8 cellular contexts compared by ENCODE assay signal in genomic region chr10:61937631-61938284, GRCh38. TPM values are rescaled to one million over a fixed set of nuclear protein-coding genes. Genes with fewer than 3 reads are reported as not detected.
A peak's percentile ranks its signal among the peaks of the same experiment; 100 is the strongest.
DNase-seq lines count a peak whose midpoint lies in the region; ATAC-seq and TF ChIP-seq lines count a peak whose summit lies in the region.

No MANE protein-coding gene starts in this region.

- ATAC-seq in activated naive CD4-positive, alpha-beta T cell treated with anti-CD3 and anti-CD28 coated beads, Interleukin-2, amount 50 U/mL, for 72 hours: peak; percentile 40 to 71

- TF ChIP-seq RAD21 in liver (IDR thresholded peaks at IDR 0.05): no peak

- H3K27ac ChIP-seq in liver (ENCODE audit: low read depth in 1 of 2, low read length in 2 of 2): peak overlapping the region; percentile 19 to 44
- peak overlapping the region; percentile 56 for H3K27ac ChIP-seq in urinary bladder (ENCODE audit: low read depth)

- H3K36me3 ChIP-seq in liver (ENCODE audit: control insufficient read depth in 4 of 4, insufficient read depth in 3 of 4, low read depth in 1 of 4, low read length in 3 of 4) (peaks cover 0 to 6% (median 0%) of the 10 kb centered on the region in 4 donors), urinary bladder (ENCODE audit: insufficient read depth) (no peaks in the 10 kb centered on the region)

- H3K4me1 ChIP-seq in liver (ENCODE audit: control insufficient read depth in 4 of 4, insufficient read depth in 4 of 4, low read length in 3 of 4) (peaks cover 0 to 9% (median 6%) of the 10 kb centered on the region in 4 donors), urinary bladder (ENCODE audit: insufficient read depth) (no peaks in the 10 kb centered on the region)

- H3K9me3 Mint-ChIP-seq in activated naive CD4-positive, alpha-beta T cell treated with anti-CD3 and anti-CD28 coated beads, Interleukin-2, amount 10 ng/mL, durations not matched to agents 7 days and 5 days: no peaks in the 10 kb centered on the region
- no peaks in the 10 kb centered on the region for H3K9me3 Mint-ChIP-seq in activated naive CD4-positive, alpha-beta T cell treated with anti-CD3 and anti-CD28 coated beads, Interleukin-2, amount 50 U/mL, for 72 hours

- H3K27me3 Mint-ChIP-seq in activated naive CD4-positive, alpha-beta T cell treated with anti-CD3 and anti-CD28 coated beads, Interleukin-2, amount 10 ng/mL, durations not matched to agents 7 days and 5 days: no peaks in the 10 kb centered on the region

- H3K4me1 Mint-ChIP-seq in activated naive CD4-positive, alpha-beta T cell treated with anti-CD3 and anti-CD28 coated beads, Interleukin-2, amount 10 ng/mL, durations not matched to agents 7 days and 5 days: peaks cover 86% of the 10 kb centered on the region

- TF ChIP-seq CTCF in liver (IDR thresholded peaks at IDR 0.05; ENCODE audit: low read depth, low read length, missing input control): no peak

- H3K9me3 ChIP-seq in liver (ENCODE audit: control insufficient read depth in 4 of 4, low read length in 3 of 4): no peaks in the 10 kb centered on the region

- H3K4me3 Mint-ChIP-seq in activated naive CD4-positive, alpha-beta T cell treated with anti-CD3 and anti-CD28 coated beads, Interleukin-2, amount 10 ng/mL, durations not matched to agents 7 days and 5 days: peak overlapping the region; percentile 10

- H3K9ac ChIP-seq in liver (ENCODE audit: low read depth in 1 of 2, low read length in 2 of 2): no peak overlapping the region

- no peak overlapping the region for H3K4me3 ChIP-seq in liver (ENCODE audit: low read depth in 1 of 3, low read length in 3 of 3)
- no peak overlapping the region for H3K4me3 ChIP-seq in urinary bladder (ENCODE audit: low read depth, low read length)

- H3K36me3 Mint-ChIP-seq in activated naive CD4-positive, alpha-beta T cell treated with anti-CD3 and anti-CD28 coated beads, Interleukin-2, amount 10 ng/mL, durations not matched to agents 7 days and 5 days: peaks cover 73% of the 10 kb centered on the region
- H3K36me3 Mint-ChIP-seq in activated naive CD4-positive, alpha-beta T cell treated with anti-CD3 and anti-CD28 coated beads, Interleukin-2, amount 50 U/mL, for 72 hours: peaks cover 15 to 54% of the 10 kb centered on the region in 2 donors

- CTCF ChIA-PET in activated naive CD4-positive, alpha-beta T cell treated with anti-CD3 and anti-CD28 coated beads, Interleukin-2, amount 10 ng/mL, durations not matched to agents 7 days and 5 days (lab: Charles Lee): interaction anchor here (1.2 to 1.5 kb wide), 4 partner anchors 21 to 35 kb away, joined by 3 to 4 read pairs (median 3); no protein-coding TSS in a partner anchor

- DNase-seq in activated naive CD4-positive, alpha-beta T cell treated with anti-CD3 and anti-CD28 coated beads, Interleukin-2, amount 10 ng/mL, durations not matched to agents 7 days and 5 days: no peak
- DNase-seq in activated naive CD4-positive, alpha-beta T cell treated with anti-CD3 and anti-CD28 coated beads, Interleukin-2, amount 50 U/mL, for 16 hours: no peak
- peak in 1 of 2 donors; percentile 20 for DNase-seq in activated naive CD4-positive, alpha-beta T cell treated with anti-CD3 and anti-CD28 coated beads, Interleukin-2, amount 50 U/mL, for 72 hours (ENCODE audit: low spot score in 2 of 2)
- DNase-seq in retina: no peak
- DNase-seq in cerebellar nuclear complex (lab: John Stamatoyannopoulos, UW): no peak
- DNase-seq in NCI-H1048 (lab: John Stamatoyannopoulos, UW): no peak

- 77% methylated on average over 1 of the region's 1 CpG for WGBS in liver
- WGBS in urinary bladder: 26% methylated on average over 1 of the region's 1 CpG

- peak overlapping the region; percentile 76 for H3K27ac Mint-ChIP-seq in activated naive CD4-positive, alpha-beta T cell treated with anti-CD3 and anti-CD28 coated beads, Interleukin-2, amount 10 ng/mL, durations not matched to agents 7 days and 5 days
- peak overlapping the region; percentile 92 to 94 for H3K27ac Mint-ChIP-seq in activated naive CD4-positive, alpha-beta T cell treated with anti-CD3 and anti-CD28 coated beads, Interleukin-2, amount 50 U/mL, for 72 hours

- H3K27me3 ChIP-seq in liver (ENCODE audit: control insufficient read depth in 4 of 4, insufficient read depth in 4 of 4, low read length in 3 of 4): no peaks in the 10 kb centered on the region

TF ChIP-seq in liver, 16 proteins besides CTCF, POLR2A, EP300 and RAD21:
- no peak for TF ChIP-seq JUND (IDR thresholded peaks at IDR 0.05)
- TF ChIP-seq YY1 (IDR thresholded peaks at IDR 0.05): peak; percentile 12

RNA-seq across cellular contexts. Expression of gene ARID5B, which starts 36.3 kb away (rescaled TPM):
- 10 to 100 TPM; 52.1 to 95.4 TPM for total RNA-seq in activated naive CD4-positive, alpha-beta T cell treated with anti-CD3 and anti-CD28 coated beads, Interleukin-2, amount 50 U/mL, for 72 hours
- 1 to 10 TPM; 4.4 to 6.1 TPM for total RNA-seq in liver
- polyA plus RNA-seq in liver: 1 to 10 TPM; 1.3 to 6.4 TPM
- 52.5 TPM for total RNA-seq in urinary bladder
- 23.5 TPM for polyA plus RNA-seq in urinary bladder
